Comparison of ENCODE assay signal across 22 cellular contexts in the genomic region with DNA sequence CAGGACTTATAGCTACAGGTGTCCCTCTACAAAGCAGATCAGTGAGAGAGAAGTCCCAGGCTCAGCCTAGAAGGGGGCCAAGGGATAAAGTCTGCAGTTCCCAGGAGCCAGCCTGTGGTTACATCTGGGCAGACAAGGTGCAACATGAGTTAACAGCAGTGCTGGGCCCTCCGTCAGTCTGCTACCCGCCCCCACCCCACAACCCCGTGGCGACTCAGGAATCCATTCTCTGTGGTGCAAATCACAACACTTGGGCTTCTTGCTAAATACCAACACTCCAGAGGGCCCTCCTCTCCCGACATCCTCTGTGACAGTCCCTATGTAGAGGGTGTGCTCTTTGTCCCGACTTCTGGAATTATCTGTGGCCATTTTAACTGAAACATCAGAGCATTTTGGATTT. TPM values are rescaled to one million over a fixed set of nuclear protein-coding genes. Genes with fewer than 3 reads are reported as not detected.
DNase-seq lines count a peak whose midpoint lies in the region; ATAC-seq lines count a peak whose summit lies in the region.
"Had no signal": no experiment of that assay in that cellular context is flagged by ENCODE, and none has a peak within 500 bp of the region (broad histone marks: within the 10 kb centered on the region; RNA-seq: fewer than 3 reads in every experiment).

No MANE protein-coding gene starts in this region.

- H3K36me3 Mint-ChIP-seq in activated CD4-positive, alpha-beta T cell treated with anti-CD3 and anti-CD28 coated beads, Interleukin-2, amount 10 ng/mL, durations not matched to agents 24 days and 14 days (ENCODE audit: low read depth), result no peaks in the 10 kb centered on the region
- H3K36me3 Mint-ChIP-seq: CD8-positive, alpha-beta T cell had no signal

- H3K4me1 Mint-ChIP-seq in activated CD4-positive, alpha-beta T cell treated with anti-CD3 and anti-CD28 coated beads, Interleukin-2, amount 10 ng/mL, durations not matched to agents 24 days and 14 days, result no peaks in the 10 kb centered on the region

- H3K27ac ChIP-seq in HUES48 (ENCODE audit: low read depth, low read length) (peak overlapping the region; percentile 68), ectodermal cell (ENCODE audit: insufficient read depth, low read depth, low read length, poor library complexity, severe bottlenecking) (peak overlapping the region; percentile 8), substantia nigra (ENCODE audit: low read depth, low read length, poor library complexity, severe bottlenecking) (peak overlapping the region; percentile 12)
- H3K27ac ChIP-seq: BLaER1, PC-9, RWPE1 had no signal

- peaks cover 6% of the 10 kb centered on the region for H3K27me3 Mint-ChIP-seq in activated CD4-positive, alpha-beta T cell treated with anti-CD3 and anti-CD28 coated beads, Interleukin-2, amount 10 ng/mL, durations not matched to agents 24 days and 14 days

- no peak overlapping the region for H3K4me3 Mint-ChIP-seq in activated CD4-positive, alpha-beta T cell treated with anti-CD3 and anti-CD28 coated beads, Interleukin-2, amount 10 ng/mL, durations not matched to agents 24 days and 14 days
- H3K4me3 Mint-ChIP-seq: CD8-positive, alpha-beta T cell had no signal

- H3K9me3 ChIP-seq in HUES48 (ENCODE audit: control insufficient read depth, insufficient read depth, low read length) (no peaks in the 10 kb centered on the region), ectodermal cell (ENCODE audit: control insufficient read depth, low read length) (no peaks in the 10 kb centered on the region)
- H3K9me3 ChIP-seq: HAP-1, MG63 had no signal

- no peaks in the 10 kb centered on the region for H3K27me3 ChIP-seq in HUES48 (ENCODE audit: control insufficient read depth, insufficient read depth, low read length)
- H3K27me3 ChIP-seq in ectodermal cell (ENCODE audit: control insufficient read depth, insufficient read depth, low read length, poor library complexity, severe bottlenecking), result no peaks in the 10 kb centered on the region
- H3K27me3 ChIP-seq: MG63 had no signal

- H3K9ac ChIP-seq in HUES48 (ENCODE audit: low read depth, low read length), result no peak overlapping the region
- H3K9ac ChIP-seq: BLaER1 had no signal

- 12 to 22% methylated on average over 4 to 6 of the region's 6 CpGs for WGBS in ectodermal cell, 2 experiments

- ATAC-seq in HG03342 (IDR thresholded peaks at IDR 0.05; ENCODE audit: unreplicated experiment), result no peak
- ATAC-seq: CD8-positive, alpha-beta T cell had no signal

- intact Hi-C loops in activated CD4-positive, alpha-beta T cell treated with anti-CD3 and anti-CD28 coated beads, Interleukin-2, amount 10 ng/mL, durations not matched to agents 24 days and 14 days (cut with micrococcal nuclease), result no loop called here

- DNase-seq in iPS-NIHi11 (ENCODE audit: low spot score) (peak; percentile 26), substantia nigra (lab: John Stamatoyannopoulos, UW) (no peak), middle frontal gyrus (ENCODE audit: extremely low spot score, low spot score) (no peak)
- no peak for DNase-seq in activated CD4-positive, alpha-beta T cell treated with anti-CD3 and anti-CD28 coated beads, Interleukin-2, amount 10 ng/mL, durations not matched to agents 24 days and 14 days
- DNase-seq: Calu3; CD8-positive, alpha-beta T cell; DMS53; Kasumi-1; MG63; NCI-H1048; NCI-H1436; NCI-H1930; NCI-H345; NCI-H524 treated with DMSO at 0.1 percent for 48 hours; PC-9; SIG-M5 had no signal

- H3K27ac Mint-ChIP-seq in activated CD4-positive, alpha-beta T cell treated with anti-CD3 and anti-CD28 coated beads, Interleukin-2, amount 10 ng/mL, durations not matched to agents 24 days and 14 days, result no peak overlapping the region
- H3K27ac Mint-ChIP-seq: CD8-positive, alpha-beta T cell had no signal

- H3K36me3 ChIP-seq in HUES48 (ENCODE audit: control insufficient read depth, insufficient read depth, low read length) (no peaks in the 10 kb centered on the region), ectodermal cell (ENCODE audit: control insufficient read depth, insufficient read depth, low read length) (no peaks in the 10 kb centered on the region)
- H3K36me3 ChIP-seq: BLaER1, HAP-1, MG63 had no signal

- H3K4me3 ChIP-seq in HUES48 (ENCODE audit: low read depth, low read length) (no peak overlapping the region), ectodermal cell (ENCODE audit: insufficient read depth, low read depth, low read length) (no peak overlapping the region)
- H3K4me3 ChIP-seq: BLaER1, HAP-1, MG63, PC-9 had no signal

- no peaks in the 10 kb centered on the region for H3K9me3 Mint-ChIP-seq in activated CD4-positive, alpha-beta T cell treated with anti-CD3 and anti-CD28 coated beads, Interleukin-2, amount 10 ng/mL, durations not matched to agents 24 days and 14 days

- H3K4me1 ChIP-seq in HUES48 (ENCODE audit: control insufficient read depth, insufficient read depth, low read length) (peaks cover 29% of the 10 kb centered on the region), ectodermal cell (ENCODE audit: control insufficient read depth, insufficient read depth, low read length) (peaks cover 5% of the 10 kb centered on the region)
- H3K4me1 ChIP-seq: HAP-1 had no signal

RNA-seq across cellular contexts. Expression of a gene that starts 13.8 kb away (rescaled TPM):
- 65.3 TPM for polyA plus RNA-seq in ectodermal cell (2013, experiment 1 of 4)
- 53.3 TPM for polyA plus RNA-seq in ectodermal cell (2013, experiment 2 of 4)
- polyA plus RNA-seq in ectodermal cell (2013, experiment 3 of 4), result 52.2 TPM
- polyA plus RNA-seq in ectodermal cell (2013, experiment 4 of 4), result 64.0 TPM
- total RNA-seq in activated CD4-positive, alpha-beta T cell treated with anti-CD3 and anti-CD28 coated beads, Interleukin-2, amount 10 ng/mL, durations not matched to agents 24 days and 14 days, result 0.14 TPM in 1 of 2 replicates, not detected in the other
- total RNA-seq: CD8-positive, alpha-beta T cell; PC-9 had no signal

Comparison
In these comparisons a context has a peak if more than half of its experiments do, and no peak if none do; other contexts are left out.
1. H3K27ac ChIP-seq: peak in every context shown above with its lines; median percentile 68 in HUES48; 12 in substantia nigra; 8 in ectodermal cell.